Comparison of ENCODE assay signal across 26 cellular contexts in the genomic region with DNA sequence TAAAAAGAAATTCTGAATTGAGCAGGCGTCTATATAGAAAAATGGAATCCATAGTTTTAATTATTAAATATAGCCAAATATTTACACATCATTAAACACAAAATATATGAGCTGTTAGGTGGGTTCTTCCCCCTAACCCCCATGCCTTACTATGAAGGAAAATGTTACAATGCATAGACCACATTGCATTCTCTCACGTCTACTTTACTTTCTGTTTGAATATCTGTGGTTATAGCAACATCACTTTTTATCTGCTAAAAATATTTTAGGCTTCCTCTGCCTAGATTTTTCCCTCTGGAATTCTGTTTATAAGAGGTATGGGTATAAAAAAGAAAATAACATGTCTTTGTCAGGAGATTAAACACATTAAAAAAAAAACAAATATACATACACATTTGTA.
DNase-seq lines count a peak whose midpoint lies in the region; ATAC-seq, FAIRE-seq and TF ChIP-seq lines count a peak whose summit lies in the region.
"Had no signal": no experiment of that assay in that cellular context is flagged by ENCODE, and none has a peak within 500 bp of the region (broad histone marks: within the 10 kb centered on the region; RNA-seq: fewer than 3 reads in every experiment).

No MANE protein-coding gene starts in this region.

- no peaks in the 10 kb centered on the region for H3K9me2 ChIP-seq in Loucy (replicated peaks; ENCODE audit: low read depth, low read length)

- peaks cover 4% of the 10 kb centered on the region for H3F3A ChIP-seq in Loucy (ENCODE audit: low read depth)

- POLR2A ChIA-PET in A549 (lab: Yijun Ruan, JAX): no interaction called here
- POLR2A ChIA-PET in RWPE1 (lab: Yijun Ruan, JAX; ENCODE audit: low non-redundant PET): no interaction called here

- peak overlapping the region; percentile 73 for H3K27ac Mint-ChIP-seq in astrocyte (ENCODE audit: unreplicated experiment)

- no peaks in the 10 kb centered on the region for H3K27me3 Mint-ChIP-seq in astrocyte (ENCODE audit: low read depth, unreplicated experiment)

- no peak for TF ChIP-seq RAD21 in A549 (conservative IDR thresholded peaks at IDR 0.05 in 1 of 2, IDR thresholded peaks at IDR 0.05 in 1 of 2)

- H3K27me3 ChIP-seq in Loucy (ENCODE audit: insufficient read depth, low read length, poor library complexity, severe bottlenecking) (no peaks in the 10 kb centered on the region), astrocyte (ENCODE audit: insufficient read depth, low read length) (no peaks in the 10 kb centered on the region), neuron (ENCODE audit: insufficient read depth, low read length) (no peaks in the 10 kb centered on the region)
- H3K27me3 ChIP-seq: transverse colon had no signal

- DNase-seq in A549 (ENCODE audit: low read depth in 1 of 2, low spot score in 1 of 2) (no peak), astrocyte (ENCODE audit: low read depth) (peak; percentile 65), RWPE1 (ENCODE audit: low spot score) (no peak), hypothalamus (lab: John Stamatoyannopoulos, UW) (no peak)
- no peak for DNase-seq in stimulated activated CD4-positive, alpha-beta T cell treated with anti-CD3 and anti-CD28 coated beads, Interleukin-15, amount 100 ng/mL, for 24 hours
- DNase-seq: activated CD4-positive, alpha-beta T cell treated with anti-CD3 and anti-CD28 coated beads for 4 hours; activated effector memory CD4-positive, alpha-beta T cell treated with Interleukin-2 at 50 U/mL for 16 hours; caudate nucleus; foreskin fibroblast; GOT3; NCI-H1105; NCI-H2081; NCI-H345; NCI-H82; occipital lobe; SIG-M5; small intestine; stimulated activated CD4-positive, alpha-beta T cell treated with anti-CD3 and anti-CD28 coated beads, Interleukin-2, amount 100 ng/mL, for 48 hours; stimulated activated naive CD4-positive, alpha-beta T cell treated with Interleukin-2 at 50 U/mL for 16 hours; transverse colon had no signal

- H4K20me1 ChIP-seq in Loucy (ENCODE audit: insufficient read depth, low read length, poor library complexity, severe bottlenecking) (no peaks in the 10 kb centered on the region), astrocyte (ENCODE audit: insufficient read depth, low read length) (no peaks in the 10 kb centered on the region)

- ATAC-seq in A549 (no peak), HG02840 (IDR thresholded peaks at IDR 0.05; ENCODE audit: low FRiP score, unreplicated experiment) (no peak)

- no peak overlapping the region for H2AFZ ChIP-seq in Loucy (ENCODE audit: low read length)
- no peak overlapping the region for H2AFZ ChIP-seq in astrocyte (ENCODE audit: low read depth, low read length)
- H2AFZ ChIP-seq in neuron (ENCODE audit: low read depth, low read length): no peak overlapping the region

- peaks cover 82% of the 10 kb centered on the region for H3K4me1 ChIP-seq in A549
- H3K4me1 ChIP-seq in Loucy (ENCODE audit: insufficient read depth, low read length, poor library complexity, severe bottlenecking): peaks cover 80% of the 10 kb centered on the region
- H3K4me1 ChIP-seq in astrocyte (ENCODE audit: insufficient read depth, low read length): peaks cover 12% of the 10 kb centered on the region
- H3K4me1 ChIP-seq in neuron (ENCODE audit: insufficient read depth, low read length): peaks cover 48% of the 10 kb centered on the region

- CTCF ChIA-PET in A549 (lab: Yijun Ruan, JAX): no interaction called here
- CTCF ChIA-PET in RWPE1 (lab: Yijun Ruan, JAX): interaction anchor here (0.6 kb wide), 1 partner anchor 282 kb away, joined by 3 read pairs; no protein-coding TSS in a partner anchor

- no peak for TF ChIP-seq EP300 in A549 (IDR thresholded peaks at IDR 0.05)

- WGBS in A549 (ENCODE audit: missing lambda C conversion rate): 77% methylated on average over 2 of the region's 2 CpGs

- H3K4me2 ChIP-seq in A549: peak overlapping the region; percentile 50
- H3K4me2 ChIP-seq in Loucy (ENCODE audit: low read depth, low read length, poor library complexity, severe bottlenecking): peak overlapping the region; percentile 31
- H3K4me2 ChIP-seq in astrocyte (ENCODE audit: low read length): no peak overlapping the region

- no peak for TF ChIP-seq CTCF in A549 (IDR thresholded peaks at IDR 0.05)
- TF ChIP-seq CTCF in Loucy (conservative IDR thresholded peaks at IDR 0.05; ENCODE audit: low read length): no peak
- no peak for TF ChIP-seq CTCF in astrocyte (IDR thresholded peaks at IDR 0.05; ENCODE audit: insufficient read depth, low read depth, low read length)
- no peak for TF ChIP-seq CTCF in RWPE1 (conservative IDR thresholded peaks at IDR 0.05; ENCODE audit: low read depth)

- H3K79me2 ChIP-seq in Loucy (ENCODE audit: insufficient read depth, low read length) (peaks cover 79% of the 10 kb centered on the region), astrocyte (ENCODE audit: insufficient read depth, low read length) (no peaks in the 10 kb centered on the region)

- FAIRE-seq in A549 (lab: Jason Lieb, UNC) (no peak), astrocyte (lab: Jason Lieb, UNC) (no peak)
- FAIRE-seq: islet of Langerhans, small intestine, TTC549 had no signal

- peaks cover 4% of the 10 kb centered on the region for H3K36me3 Mint-ChIP-seq in astrocyte (ENCODE audit: low read depth, unreplicated experiment)

- H3K9me3 ChIP-seq in A549 (no peaks in the 10 kb centered on the region), Loucy (ENCODE audit: insufficient read depth, low read depth, low read length) (no peaks in the 10 kb centered on the region), astrocyte (ENCODE audit: insufficient read depth, low read depth, low read length) (no peaks in the 10 kb centered on the region), neuron (ENCODE audit: low read length) (no peaks in the 10 kb centered on the region)
- H3K9me3 ChIP-seq: transverse colon had no signal

- H3K27ac ChIP-seq in A549: peak overlapping the region; percentile 97 to 99
- no peak overlapping the region for H3K27ac ChIP-seq in astrocyte (ENCODE audit: low read depth, low read length)
- no peak overlapping the region for H3K27ac ChIP-seq in RWPE1
- H3K27ac ChIP-seq: C4-2B had no signal

- no peak overlapping the region for H3K4me3 Mint-ChIP-seq in astrocyte (ENCODE audit: unreplicated experiment)

- peak overlapping the region; percentile 3 for H3K9ac ChIP-seq in Loucy (ENCODE audit: low read depth, low read length, poor library complexity, severe bottlenecking)
- no peak overlapping the region for H3K9ac ChIP-seq in astrocyte (ENCODE audit: low read length)

- H3K4me3 ChIP-seq in A549 (no peak overlapping the region), Loucy (ENCODE audit: low read length, poor library complexity, severe bottlenecking) (peak overlapping the region; percentile 22), astrocyte (ENCODE audit: insufficient read depth, low read depth, low read length) (no peak overlapping the region), neuron (ENCODE audit: low read length) (peak overlapping the region; percentile 30)
- H3K4me3 ChIP-seq: transverse colon had no signal

- no peak for TF ChIP-seq POLR2A in A549 (IDR thresholded peaks at IDR 0.05; ENCODE audit: low read length)

- no peaks in the 10 kb centered on the region for H3K36me3 ChIP-seq in Loucy (ENCODE audit: insufficient read depth, low read length)
- no peaks in the 10 kb centered on the region for H3K36me3 ChIP-seq in astrocyte (ENCODE audit: insufficient read depth, low read length)
- H3K36me3 ChIP-seq in neuron (ENCODE audit: insufficient read depth, low read length): no peaks in the 10 kb centered on the region
- H3K36me3 ChIP-seq: transverse colon had no signal

- H3K4me1 Mint-ChIP-seq in astrocyte (ENCODE audit: low read depth, unreplicated experiment): peaks cover 62% of the 10 kb centered on the region

- H3K9me3 Mint-ChIP-seq in astrocyte (ENCODE audit: unreplicated experiment): no peaks in the 10 kb centered on the region

TF ChIP-seq in A549, 52 proteins besides CTCF, POLR2A, EP300 and RAD21:
- TF ChIP-seq, protein P1, sequence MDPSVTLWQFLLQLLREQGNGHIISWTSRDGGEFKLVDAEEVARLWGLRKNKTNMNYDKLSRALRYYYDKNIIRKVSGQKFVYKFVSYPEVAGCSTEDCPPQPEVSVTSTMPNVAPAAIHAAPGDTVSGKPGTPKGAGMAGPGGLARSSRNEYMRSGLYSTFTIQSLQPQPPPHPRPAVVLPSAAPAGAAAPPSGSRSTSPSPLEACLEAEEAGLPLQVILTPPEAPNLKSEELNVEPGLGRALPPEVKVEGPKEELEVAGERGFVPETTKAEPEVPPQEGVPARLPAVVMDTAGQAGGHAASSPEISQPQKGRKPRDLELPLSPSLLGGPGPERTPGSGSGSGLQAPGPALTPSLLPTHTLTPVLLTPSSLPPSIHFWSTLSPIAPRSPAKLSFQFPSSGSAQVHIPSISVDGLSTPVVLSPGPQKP (IDR thresholded peaks at IDR 0.05; ENCODE audit: low read depth, low read length): no peak
- TF ChIP-seq ZNF302 (CRISPR knock-in tag; IDR thresholded peaks at IDR 0.05): no peak
- TF ChIP-seq HEYL (CRISPR knock-in tag; IDR thresholded peaks at IDR 0.05): no peak
- no peak for TF ChIP-seq MAX (IDR thresholded peaks at IDR 0.05)
- no peak for TF ChIP-seq ZFP36 (IDR thresholded peaks at IDR 0.05; ENCODE audit: borderline replicate concordance, partially characterized antibody)
- TF ChIP-seq RARB (CRISPR knock-in tag; IDR thresholded peaks at IDR 0.05): no peak
- no peak for TF ChIP-seq HOXB13 (CRISPR knock-in tag; IDR thresholded peaks at IDR 0.05; ENCODE audit: low read depth)
- TF ChIP-seq ZSCAN20 (CRISPR knock-in tag; IDR thresholded peaks at IDR 0.05): no peak
- TF ChIP-seq, protein P2, sequence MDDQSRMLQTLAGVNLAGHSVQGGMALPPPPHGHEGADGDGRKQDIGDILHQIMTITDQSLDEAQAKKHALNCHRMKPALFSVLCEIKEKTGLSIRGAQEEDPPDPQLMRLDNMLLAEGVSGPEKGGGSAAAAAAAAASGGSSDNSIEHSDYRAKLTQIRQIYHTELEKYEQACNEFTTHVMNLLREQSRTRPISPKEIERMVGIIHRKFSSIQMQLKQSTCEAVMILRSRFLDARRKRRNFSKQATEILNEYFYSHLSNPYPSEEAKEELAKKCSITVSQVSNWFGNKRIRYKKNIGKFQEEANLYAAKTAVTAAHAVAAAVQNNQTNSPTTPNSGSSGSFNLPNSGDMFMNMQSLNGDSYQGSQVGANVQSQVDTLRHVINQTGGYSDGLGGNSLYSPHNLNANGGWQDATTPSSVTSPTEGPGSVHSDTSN (IDR thresholded peaks at IDR 0.05): no peak
- no peak for TF ChIP-seq HDAC2 (IDR thresholded peaks at IDR 0.05)
TF ChIP-seq in A549: peak in this region for 0.

Comparison
In these comparisons a context has a peak if more than half of its experiments do, and no peak if none do; other contexts are left out.
1. H3K27ac ChIP-seq: peak in A549 (2 of 2); none in astrocyte (single experiment) and RWPE1 (single experiment).
2. H3K4me3 ChIP-seq: peak in Loucy (single experiment) and neuron (single experiment); none in A549 (single experiment) and astrocyte (single experiment).